Comparison of ENCODE assay signal across 7 cellular contexts in the genomic region with DNA sequence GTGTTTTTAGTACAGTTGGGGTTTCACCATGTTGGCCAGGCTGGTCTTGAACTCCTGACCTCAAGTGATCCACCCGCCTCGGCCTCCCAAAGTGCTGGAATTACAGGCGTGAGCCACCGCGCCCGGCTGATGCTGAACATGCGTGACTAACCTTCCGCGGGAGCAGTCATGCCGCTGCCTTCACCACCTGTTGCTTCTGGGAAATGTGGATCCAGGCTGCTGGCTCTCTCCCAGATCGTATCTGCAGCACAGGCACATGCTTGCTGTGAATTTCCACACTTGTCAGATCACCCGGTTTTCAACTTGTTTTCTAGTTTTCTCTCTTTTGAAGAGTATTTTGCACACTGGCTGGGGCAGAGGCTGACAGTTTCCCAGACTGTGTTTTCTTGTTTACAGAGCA.
DNase-seq lines count a peak whose midpoint lies in the region; ATAC-seq and TF ChIP-seq lines count a peak whose summit lies in the region.
"Not testable (repeated sequence)": the region's sequence is repeated elsewhere in the genome, so short reads cannot be mapped to it uniquely, and the experiment has no call there.

No MANE protein-coding gene starts in this region.

- in situ Hi-C loops in Caki2 (cut with HindIII; ENCODE audit: low pct_unique_long_range_greater_than_20kb, low sequenced_read_pairs), result not testable (repeated sequence)

- not testable (repeated sequence) for TF ChIP-seq RAD21 in liver (IDR thresholded peaks at IDR 0.05)

- peak; percentile 64 to 81 (median 75) for ATAC-seq in psoas muscle

- H3K27me3 ChIP-seq in liver (ENCODE audit: control insufficient read depth in 4 of 4, insufficient read depth in 4 of 4, low read length in 3 of 4); psoas muscle (ENCODE audit: insufficient read depth in 3 of 3, low read length in 2 of 3): not testable (repeated sequence)

- H3K9me3 ChIP-seq in liver (ENCODE audit: control insufficient read depth in 4 of 4, low read length in 3 of 4); psoas muscle: not testable (repeated sequence)

- not testable (repeated sequence) for H3K4me3 ChIP-seq in fibroblast of villous mesenchyme (ENCODE audit: low read depth, low read length); liver (ENCODE audit: low read depth in 1 of 3, low read length in 3 of 3); psoas muscle

- H3K27ac Mint-ChIP-seq in chondrocyte (ENCODE audit: unreplicated experiment), result peak overlapping the region; percentile 8

- intact Hi-C loops in psoas muscle (cut with DNase I), result loop anchor here in 1 of 2 donors (5.0 kb wide), 1 partner anchor 34 kb away; no protein-coding TSS in a partner anchor

- not testable (repeated sequence) for H3K9ac ChIP-seq in liver (ENCODE audit: low read depth in 1 of 2, low read length in 2 of 2)

- peaks cover 48% of the 10 kb centered on the region for H3K4me1 Mint-ChIP-seq in chondrocyte (ENCODE audit: low read depth)

- peak; percentile 46 for DNase-seq in Caki2 (ENCODE audit: low read depth)
- peak; percentile 86 for DNase-seq in LHCN-M2 (ENCODE audit: low read depth)
- DNase-seq in amniotic epithelial cell (ENCODE audit: low read depth), result peak; percentile 75
- DNase-seq in chondrocyte (ENCODE audit: low spot score), result not testable (repeated sequence)
- peak; percentile 91 for DNase-seq in fibroblast of villous mesenchyme (ENCODE audit: low read depth)
- DNase-seq in psoas muscle, result peak in 1 of 2 donors; percentile 77

- H3K4me3 Mint-ChIP-seq in chondrocyte (ENCODE audit: unreplicated experiment), result not testable (repeated sequence)

- H3K36me3 ChIP-seq in liver (ENCODE audit: control insufficient read depth in 4 of 4, insufficient read depth in 3 of 4, low read depth in 1 of 4, low read length in 3 of 4); psoas muscle (ENCODE audit: insufficient read depth in 1 of 2, low read depth in 1 of 2): not testable (repeated sequence)

- H3K4me1 ChIP-seq in liver (ENCODE audit: control insufficient read depth in 4 of 4, insufficient read depth in 4 of 4, low read length in 3 of 4) (peaks cover 2 to 39% (median 28%) of the 10 kb centered on the region in 4 donors), psoas muscle (peaks cover 27% of the 10 kb centered on the region)

- not testable (repeated sequence) for H3K9me3 Mint-ChIP-seq in chondrocyte (ENCODE audit: low read depth)

- WGBS in liver, result 30% methylated on average over 12 of the region's 12 CpGs
- 17 to 59% (median 36%) methylated on average over 12 of the region's 12 CpGs for WGBS in psoas muscle, 3 donors

- not testable (repeated sequence) for H3K36me3 Mint-ChIP-seq in chondrocyte (ENCODE audit: low read depth)

- peak overlapping the region; percentile 43 to 61 for H3K27ac ChIP-seq in liver (ENCODE audit: low read depth in 1 of 2, low read length in 2 of 2)
- peak overlapping the region; percentile 46 for H3K27ac ChIP-seq in psoas muscle

- H3K27me3 Mint-ChIP-seq in chondrocyte (ENCODE audit: low read depth), result not testable (repeated sequence)

- TF ChIP-seq CTCF in chondrocyte (IDR thresholded peaks at IDR 0.05); fibroblast of villous mesenchyme (IDR thresholded peaks at IDR 0.05; ENCODE audit: insufficient read depth, low read depth, low read length); liver (IDR thresholded peaks at IDR 0.05; ENCODE audit: low read depth, low read length, missing input control); psoas muscle (IDR thresholded peaks at IDR 0.05): not testable (repeated sequence)

TF ChIP-seq in liver, 16 proteins besides CTCF, POLR2A, EP300 and RAD21:
- TF ChIP-seq, protein P1, sequence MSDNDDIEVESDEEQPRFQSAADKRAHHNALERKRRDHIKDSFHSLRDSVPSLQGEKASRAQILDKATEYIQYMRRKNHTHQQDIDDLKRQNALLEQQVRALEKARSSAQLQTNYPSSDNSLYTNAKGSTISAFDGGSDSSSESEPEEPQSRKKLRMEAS (IDR thresholded peaks at IDR 0.05), result peak; percentile 97
- TF ChIP-seq YY1 (IDR thresholded peaks at IDR 0.05), result peak; percentile 48
TF ChIP-seq in liver: peak in this region for 2; not testable (repeated sequence) for 14.
